15 cellular contexts compared by ENCODE assay signal in genomic region chr12:116009805-116010204, GRCh38.
DNase-seq lines count a peak whose midpoint lies in the region; ATAC-seq, FAIRE-seq and TF ChIP-seq lines count a peak whose summit lies in the region.
"Had no signal": no experiment of that assay in that cellular context is flagged by ENCODE, and none has a peak within 500 bp of the region (broad histone marks: within the 10 kb centered on the region; RNA-seq: fewer than 3 reads in every experiment).

No MANE protein-coding gene starts in this region.

- H3K23ac ChIP-seq in mesendoderm (ENCODE audit: low read length): no peak overlapping the region

- POLR2A ChIA-PET in BJ (lab: Charles Lee) (no interaction called here), HEK293T (lab: Yijun Ruan, JAX) (no interaction called here)

- H4K5ac ChIP-seq in mesendoderm (ENCODE audit: low read length): no peak overlapping the region

- no peak overlapping the region for H2AK5ac ChIP-seq in mesendoderm (ENCODE audit: low read length)

- H3K4ac ChIP-seq in mesendoderm (ENCODE audit: low read depth, low read length): no peak overlapping the region

- H2AFZ ChIP-seq in astrocyte (ENCODE audit: low read depth, low read length): no peak overlapping the region

- H3K27me3 Mint-ChIP-seq in astrocyte (ENCODE audit: low read depth, unreplicated experiment): no peaks in the 10 kb centered on the region

- H3K18ac ChIP-seq in mesendoderm (ENCODE audit: low read length): no peak overlapping the region

- H3K4me1 Mint-ChIP-seq in astrocyte (ENCODE audit: low read depth, unreplicated experiment): no peaks in the 10 kb centered on the region

- H3K36me3 ChIP-seq in BJ (ENCODE audit: control insufficient read depth, insufficient read depth, low read length) (peaks cover 17% of the 10 kb centered on the region), astrocyte (ENCODE audit: insufficient read depth, low read length) (peaks cover 52% of the 10 kb centered on the region), mesendoderm (ENCODE audit: control insufficient read depth, insufficient read depth, low read length) (peaks cover 5% of the 10 kb centered on the region), MG63 (peaks cover 27% of the 10 kb centered on the region)

- H3K9me3 ChIP-seq in astrocyte (ENCODE audit: insufficient read depth, low read depth, low read length) (no peaks in the 10 kb centered on the region), MG63 (no peaks in the 10 kb centered on the region)
- H3K9me3 ChIP-seq: neutrophil, stomach had no signal

- CTCF ChIA-PET in BJ (lab: Yijun Ruan, JAX): no interaction called here
- CTCF ChIA-PET in HEK293T (lab: Yijun Ruan, JAX): no interaction called here

- H2BK15ac ChIP-seq in mesendoderm (replicated peaks; ENCODE audit: low read depth): no peak overlapping the region

- H3K9me3 Mint-ChIP-seq in astrocyte (ENCODE audit: unreplicated experiment): no peaks in the 10 kb centered on the region

- H3K9ac ChIP-seq in astrocyte (ENCODE audit: low read length): no peak overlapping the region
- no peak overlapping the region for H3K9ac ChIP-seq in mesendoderm (ENCODE audit: low read length)

- peaks cover 2% of the 10 kb centered on the region for H3K79me1 ChIP-seq in mesendoderm (ENCODE audit: low read length)

- H2BK120ac ChIP-seq in mesendoderm (ENCODE audit: low read depth, low read length): no peak overlapping the region

- WGBS in mesendoderm (ENCODE audit: extremely low coverage, insufficient coverage, low lambda C conversion rate): no CpG with 5 or more reads among the region's 4 CpGs

- peaks cover 9% of the 10 kb centered on the region for H4K20me1 ChIP-seq in astrocyte (ENCODE audit: insufficient read depth, low read length)

- H3K36me3 Mint-ChIP-seq in astrocyte (ENCODE audit: low read depth, unreplicated experiment): peaks cover 3% of the 10 kb centered on the region

- ATAC-seq in HG03039 (IDR thresholded peaks at IDR 0.05; ENCODE audit: unreplicated experiment): no peak

- no peak overlapping the region for H3K4me3 ChIP-seq in BJ (ENCODE audit: low read depth, low read length)
- H3K4me3 ChIP-seq in astrocyte (ENCODE audit: insufficient read depth, low read depth, low read length): no peak overlapping the region
- H3K4me3 ChIP-seq in mesendoderm (ENCODE audit: low read length): no peak overlapping the region
- H3K4me3 ChIP-seq in MG63: no peak overlapping the region
- H3K4me3 ChIP-seq: SK-N-MC, stomach had no signal

- H4K8ac ChIP-seq in mesendoderm (ENCODE audit: low read depth, low read length): no peak overlapping the region

- no peak overlapping the region for H2BK5ac ChIP-seq in mesendoderm (ENCODE audit: low read length)

- no peak overlapping the region for H3K27ac Mint-ChIP-seq in astrocyte (ENCODE audit: unreplicated experiment)

- FAIRE-seq in astrocyte (lab: Jason Lieb, UNC): no peak

- no peak overlapping the region for H3K56ac ChIP-seq in mesendoderm (ENCODE audit: low read length)

- H3K27me3 ChIP-seq in BJ (ENCODE audit: control insufficient read depth, insufficient read depth, low read length) (no peaks in the 10 kb centered on the region), astrocyte (ENCODE audit: insufficient read depth, low read length) (no peaks in the 10 kb centered on the region), mesendoderm (ENCODE audit: insufficient read depth, low read length, poor library complexity) (no peaks in the 10 kb centered on the region), MG63 (no peaks in the 10 kb centered on the region)
- H3K27me3 ChIP-seq: neutrophil, stomach had no signal

- TF ChIP-seq CTCF in BJ (IDR thresholded peaks at IDR 0.05; ENCODE audit: insufficient read depth, low read depth, low read length): peak; percentile 37
- TF ChIP-seq CTCF in astrocyte (IDR thresholded peaks at IDR 0.05; ENCODE audit: insufficient read depth, low read depth, low read length): peak; percentile 37

- H3K4me3 Mint-ChIP-seq in astrocyte (ENCODE audit: unreplicated experiment): no peak overlapping the region

- H3K4me1 ChIP-seq in astrocyte (ENCODE audit: insufficient read depth, low read length) (no peaks in the 10 kb centered on the region), mesendoderm (ENCODE audit: control insufficient read depth, low read depth, low read length) (no peaks in the 10 kb centered on the region)

- H3K79me2 ChIP-seq in astrocyte (ENCODE audit: insufficient read depth, low read length) (no peaks in the 10 kb centered on the region), mesendoderm (ENCODE audit: control insufficient read depth, insufficient read depth, low read length) (no peaks in the 10 kb centered on the region)

- H3K27ac ChIP-seq in astrocyte (ENCODE audit: low read depth, low read length) (no peak overlapping the region), mesendoderm (ENCODE audit: low read depth, low read length) (no peak overlapping the region)
- H3K27ac ChIP-seq: neutrophil, SK-N-MC, stomach had no signal

- DNase-seq in BJ (ENCODE audit: low read depth): no peak
- peak; percentile 30 for DNase-seq in HEK293T (ENCODE audit: extremely low spot score)
- no peak for DNase-seq in astrocyte (ENCODE audit: low read depth)
- DNase-seq in mesendoderm: peak; percentile 29
- no peak for DNase-seq in central memory CD4-positive, alpha-beta T cell
- DNase-seq in SIG-M5 treated with dmso at 0.1 percent for 504 hours (lab: John Stamatoyannopoulos, UW; ENCODE audit: unreplicated experiment): no peak
- DNase-seq in MG63: no peak
- DNase-seq: activated CD4-positive, alpha-beta T cell treated with anti-CD3 and anti-CD28 coated beads, Interleukin-2, amount 50 U/mL, for 4 hours; activated naive CD4-positive, alpha-beta T cell treated with anti-CD3 and anti-CD28 coated beads, Interleukin-2, amount 50 U/mL, for 16 hours; NCI-H226; stimulated activated CD4-positive, alpha-beta T cell treated with anti-CD3 and anti-CD28 coated beads, Interleukin-4, amount 100 ng/mL, for 1 hour; stomach had no signal

- H3K4me2 ChIP-seq in astrocyte (ENCODE audit: low read length): no peak overlapping the region
- no peak overlapping the region for H3K4me2 ChIP-seq in mesendoderm (ENCODE audit: low read length)

TF ChIP-seq in HEK293T, 16 proteins besides CTCF, POLR2A, EP300 and RAD21:
- TF ChIP-seq, protein P1, sequence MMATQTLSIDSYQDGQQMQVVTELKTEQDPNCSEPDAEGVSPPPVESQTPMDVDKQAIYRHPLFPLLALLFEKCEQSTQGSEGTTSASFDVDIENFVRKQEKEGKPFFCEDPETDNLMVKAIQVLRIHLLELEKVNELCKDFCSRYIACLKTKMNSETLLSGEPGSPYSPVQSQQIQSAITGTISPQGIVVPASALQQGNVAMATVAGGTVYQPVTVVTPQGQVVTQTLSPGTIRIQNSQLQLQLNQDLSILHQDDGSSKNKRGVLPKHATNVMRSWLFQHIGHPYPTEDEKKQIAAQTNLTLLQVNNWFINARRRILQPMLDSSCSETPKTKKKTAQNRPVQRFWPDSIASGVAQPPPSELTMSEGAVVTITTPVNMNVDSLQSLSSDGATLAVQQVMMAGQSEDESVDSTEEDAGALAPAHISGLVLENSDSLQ (IDR thresholded peaks at IDR 0.05): peak; percentile 95
- no peak for TF ChIP-seq CTBP1 (IDR thresholded peaks at IDR 0.05; ENCODE audit: borderline replicate concordance)

Comparison
In these comparisons a context has a peak if more than half of its experiments do, and no peak if none do; other contexts are left out.
1. DNase-seq: peak in HEK293T (single experiment) and mesendoderm (single experiment); none in BJ (single experiment), astrocyte (single experiment), central memory CD4-positive, alpha-beta T cell (single experiment), SIG-M5 treated with dmso at 0.1 percent for 504 hours (single experiment) and MG63 (single experiment).